ENCODE assay signal across 1 cellular context in genomic region chr2:146451972-146452371, GRCh38.
TF ChIP-seq lines count a peak whose summit lies in the region.

No MANE protein-coding gene starts in this region.

TF ChIP-seq in GM12878, 131 proteins besides CTCF, POLR2A, EP300 and RAD21 (continued from another document):
- TF ChIP-seq GABPA (IDR thresholded peaks at IDR 0.05; ENCODE audit: low read depth) (0 out of 2 replicates have a peak, but pooled peaks have one; percentile 48), NR2F1 (conservative IDR thresholded peaks at IDR 0.05) (peak; percentile 83), STAT3 (IDR thresholded peaks at IDR 0.05; ENCODE audit: low read depth, low read length) (no peak), ZNF384 (IDR thresholded peaks at IDR 0.05; ENCODE audit: borderline replicate concordance, low read depth, low read length) (no peak), POLR2AphosphoS2 (IDR thresholded peaks at IDR 0.05; ENCODE audit: low read depth, low read length) (no peak), SPI1 (IDR thresholded peaks at IDR 0.05; ENCODE audit: borderline replicate concordance, insufficient read depth, low read depth, low read length) (no peak), SUZ12 (IDR thresholded peaks at IDR 0.05; ENCODE audit: unreplicated experiment) (no peak), SRF (IDR thresholded peaks at IDR 0.05; ENCODE audit: low read depth in 2 of 2, low read length in 2 of 2) (no peak), PML (IDR thresholded peaks at IDR 0.05; ENCODE audit: low read length) (peak; percentile 55; the same call in 1 of the 2 replicates), FOXM1 (IDR thresholded peaks at IDR 0.05; ENCODE audit: low read depth, low read length) (peak; percentile 83), IKZF1 (conservative IDR thresholded peaks at IDR 0.05) (peak; percentile 81), GATAD2B (conservative IDR thresholded peaks at IDR 0.05; ENCODE audit: low read depth) (0 out of 2 replicates have a peak, but pooled peaks have one; percentile 47), CEBPB (IDR thresholded peaks at IDR 0.05; ENCODE audit: borderline replicate concordance in 1 of 2, low read depth in 2 of 2, low read length in 2 of 2) (peak in 1 of 2 experiments; percentile 29; a peak in 1 of 4 replicates), IRF4 (IDR thresholded peaks at IDR 0.05; ENCODE audit: low read depth, low read length) (peak; percentile 85; the same call in 1 of the 2 replicates), MEF2A (IDR thresholded peaks at IDR 0.05; ENCODE audit: insufficient read depth, low read depth, low read length) (0 out of 2 replicates have a peak, but pooled peaks have one; percentile 53), POLR2AphosphoS5 (IDR thresholded peaks at IDR 0.05; ENCODE audit: low read length) (no peak), MEF2B (IDR thresholded peaks at IDR 0.05; ENCODE audit: partially characterized antibody, poor library complexity, severe bottlenecking) (peak; percentile 72), RAD51 (IDR thresholded peaks at IDR 0.05) (no peak), MLLT1 (IDR thresholded peaks at IDR 0.05) (peak; percentile 32; the same call in 1 of the 2 replicates), JUNB (IDR thresholded peaks at IDR 0.05) (peak; percentile 90), USF2 (IDR thresholded peaks at IDR 0.05; ENCODE audit: borderline replicate concordance, low read depth, low read length) (no peak), BCL11A (IDR thresholded peaks at IDR 0.05; ENCODE audit: low read depth, low read length) (peak; percentile 87; the same call in 1 of the 2 replicates), NFIC (IDR thresholded peaks at IDR 0.05; ENCODE audit: low read depth, low read length) (peak; percentile 90), RFX5 (IDR thresholded peaks at IDR 0.05; ENCODE audit: low read depth, low read length) (no peak), BACH1 (IDR thresholded peaks at IDR 0.05; ENCODE audit: borderline replicate concordance) (no peak; the same call in 1 of the 2 replicates), ETV6 (conservative IDR thresholded peaks at IDR 0.05 in 1 of 2, IDR thresholded peaks at IDR 0.05 in 1 of 2; ENCODE audit: borderline replicate concordance in 1 of 2, low read depth in 1 of 2) (no peak), JUND (IDR thresholded peaks at IDR 0.05; ENCODE audit: low read depth, low read length) (peak; percentile 48; the same call in 1 of the 2 replicates), HDAC2 (IDR thresholded peaks at IDR 0.05) (no peak), BRCA1 (IDR thresholded peaks at IDR 0.05; ENCODE audit: low read depth, low read length) (no peak), KLF5 (IDR thresholded peaks at IDR 0.05; ENCODE audit: partially characterized antibody) (no peak), ZNF592 (IDR thresholded peaks at IDR 0.05) (peak; percentile 78), ZBED1 (IDR thresholded peaks at IDR 0.05; ENCODE audit: borderline replicate concordance) (no peak)
- TF ChIP-seq, protein P1, sequence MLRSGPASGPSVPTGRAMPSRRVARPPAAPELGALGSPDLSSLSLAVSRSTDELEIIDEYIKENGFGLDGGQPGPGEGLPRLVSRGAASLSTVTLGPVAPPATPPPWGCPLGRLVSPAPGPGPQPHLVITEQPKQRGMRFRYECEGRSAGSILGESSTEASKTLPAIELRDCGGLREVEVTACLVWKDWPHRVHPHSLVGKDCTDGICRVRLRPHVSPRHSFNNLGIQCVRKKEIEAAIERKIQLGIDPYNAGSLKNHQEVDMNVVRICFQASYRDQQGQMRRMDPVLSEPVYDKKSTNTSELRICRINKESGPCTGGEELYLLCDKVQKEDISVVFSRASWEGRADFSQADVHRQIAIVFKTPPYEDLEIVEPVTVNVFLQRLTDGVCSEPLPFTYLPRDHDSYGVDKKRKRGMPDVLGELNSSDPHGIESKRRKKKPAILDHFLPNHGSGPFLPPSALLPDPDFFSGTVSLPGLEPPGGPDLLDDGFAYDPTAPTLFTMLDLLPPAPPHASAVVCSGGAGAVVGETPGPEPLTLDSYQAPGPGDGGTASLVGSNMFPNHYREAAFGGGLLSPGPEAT (IDR thresholded peaks at IDR 0.05; ENCODE audit: low read depth): peak; percentile 78; the same call in 1 of the 2 replicates
